In genomic region chr4:175176710-175177109, GRCh38 we compare ENCODE assay signal across 25 cellular contexts.
"Had no signal": no experiment of that assay in that cellular context is flagged by ENCODE, and none has a peak within 500 bp of the region (broad histone marks: within the 10 kb centered on the region; RNA-seq: fewer than 3 reads in every experiment).

No MANE protein-coding gene starts in this region.

- H3K27ac ChIP-seq: ascending aorta, KMS-11 had no signal

- H3K36me3 ChIP-seq: ascending aorta had no signal

- H3K9ac ChIP-seq: KMS-11 had no signal

- ATAC-seq: activated CD8-positive, alpha-beta memory T cell treated with anti-CD3 and anti-CD28 coated beads, Interleukin-2, amount 10 ng/mL, durations not matched to agents 7 days and 5 days; activated naive CD4-positive, alpha-beta T cell treated with anti-CD3 and anti-CD28 coated beads, Interleukin-2, amount 50 U/mL, for 72 hours; activated naive CD8-positive, alpha-beta T cell treated with anti-CD3 and anti-CD28 coated beads, Interleukin-2, amount 50 U/mL, for 24 hours; T-cell had no signal

- DNase-seq: activated B cell treated with CpG ODN at 0.5 μM for 24 hours; activated CD4-positive, alpha-beta T cell treated with anti-CD3 and anti-CD28 coated beads for 1 hour; activated CD4-positive, alpha-beta T cell treated with anti-CD3 and anti-CD28 coated beads, Interleukin-2, amount 10 ng/mL, durations not matched to agents 24 days and 14 days; activated CD4-positive, alpha-beta T cell treated with anti-CD3 and anti-CD28 coated beads, Interleukin-2, amount 50 U/mL, for 48 hours; activated CD8-positive, alpha-beta memory T cell treated with anti-CD3 and anti-CD28 coated beads, Interleukin-2, amount 10 ng/mL, durations not matched to agents 7 days and 5 days; activated effector memory CD4-positive, alpha-beta T cell treated with anti-CD3 and anti-CD28 coated beads, Interleukin-2, amount 50 U/mL, for 16 hours; activated naive CD4-positive, alpha-beta T cell treated with Interleukin-2 at 50 U/mL for 16 hours; activated naive CD8-positive, alpha-beta T cell treated with anti-CD3 and anti-CD28 coated beads, Interleukin-2, amount 50 U/mL, for 24 hours; activated T-cell treated with anti-CD3 and anti-CD28 coated beads, Interleukin-2, amount 50 U/mL, for 24 hours; amniotic stem cell; NCI-H1105 treated with DMSO at 0.1 percent for 48 hours; NCI-H1436 treated with DMSO at 0.1 percent for 48 hours; NCI-H1930; NCI-H2171; NCI-H2227 treated with DMSO at 0.1 percent for 48 hours; NCI-H446 treated with DMSO at 0.1 percent for 48 hours; NCI-H524 treated with DMSO at 0.1 percent for 48 hours; NCI-H774; SIG-M5; T-cell; T-helper 2 cell; T1000 had no signal

- H3K9me3 ChIP-seq: ascending aorta had no signal

- H3K4me2 ChIP-seq: KMS-11 had no signal

- H3K4me1 ChIP-seq: ascending aorta had no signal

- H3K27me3 ChIP-seq: ascending aorta had no signal
